ENCODE assay signal across 20 cellular contexts in the genomic region with DNA sequence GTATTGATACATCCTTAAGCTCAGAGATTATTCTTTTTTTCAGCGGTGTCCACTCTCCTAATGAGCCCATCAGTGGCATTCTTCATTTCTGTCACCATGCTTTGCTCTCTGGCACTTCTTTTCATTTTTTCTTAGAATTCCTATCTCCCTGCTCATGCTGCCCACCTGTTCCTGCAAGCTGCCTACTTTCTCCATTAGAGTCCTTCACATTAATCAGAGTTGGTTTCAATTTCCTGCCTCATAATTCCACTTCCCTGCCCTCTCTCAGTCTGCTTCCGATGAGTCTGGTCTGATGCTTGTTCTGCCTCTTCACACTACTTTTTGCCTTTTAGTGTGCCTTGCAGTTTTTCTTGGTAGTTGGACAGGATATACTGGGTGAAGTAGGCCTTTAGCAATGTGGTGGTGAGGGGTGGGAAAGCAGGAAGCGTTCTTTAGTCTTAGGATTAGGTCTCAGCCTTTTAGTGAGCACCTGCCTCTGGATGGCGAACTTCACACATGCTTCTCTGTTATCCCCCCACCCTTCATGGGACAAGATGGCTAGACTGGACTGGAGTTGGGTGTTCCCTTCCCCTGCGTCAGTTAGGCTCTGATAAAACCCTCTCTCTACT. TPM values are rescaled to one million over a fixed set of nuclear protein-coding genes. Genes with fewer than 3 reads are reported as not detected.
DNase-seq lines count a peak whose midpoint lies in the region; ATAC-seq and TF ChIP-seq lines count a peak whose summit lies in the region.
"Had no signal": no experiment of that assay in that cellular context is flagged by ENCODE, and none has a peak within 500 bp of the region (broad histone marks: within the 10 kb centered on the region; RNA-seq: fewer than 3 reads in every experiment).

No MANE protein-coding gene starts in this region.

- H3K36me3 Mint-ChIP-seq in endodermal cell (ENCODE audit: low read depth) (peaks cover 28% of the 10 kb centered on the region), progenitor cell of endocrine pancreas (ENCODE audit: insufficient read depth) (peaks cover 6% of the 10 kb centered on the region)
- H3K36me3 Mint-ChIP-seq in natural killer cell treated with Interleukin-12 subunit alpha and Interleukin-12 subunit beta and Interleukin-15 and Interleukin-18, amount 100 ng/mL, for 72 hours, result no peaks in the 10 kb centered on the region

- ATAC-seq in HG02938 (IDR thresholded peaks at IDR 0.05; ENCODE audit: unreplicated experiment) (no peak), HG03342 (IDR thresholded peaks at IDR 0.05; ENCODE audit: unreplicated experiment) (no peak)
- no peak for ATAC-seq in natural killer cell treated with Interleukin-12 subunit alpha and Interleukin-12 subunit beta and Interleukin-15 and Interleukin-18, amount 100 ng/mL, for 72 hours

- WGBS in endodermal cell (ENCODE audit: insufficient coverage in 1 of 2, insufficient read length in 1 of 2), 2 experiments, result 93 to 100% methylated on average over 2 to 5 of the region's 5 CpGs

- peaks cover 15% of the 10 kb centered on the region for H3K36me3 ChIP-seq in endodermal cell (ENCODE audit: control insufficient read depth, insufficient read depth, low read length)
- H3K36me3 ChIP-seq: BE2C had no signal

- no peaks in the 10 kb centered on the region for H3K4me1 ChIP-seq in endodermal cell (ENCODE audit: control insufficient read depth, insufficient read depth, low read length)
- H3K4me1 ChIP-seq: BE2C had no signal

- no peak for TF ChIP-seq CTCF in endodermal cell (conservative IDR thresholded peaks at IDR 0.05)
- TF ChIP-seq CTCF in progenitor cell of endocrine pancreas (IDR thresholded peaks at IDR 0.05; ENCODE audit: unreplicated experiment), result no peak

- H3K9me3 Mint-ChIP-seq in endodermal cell (no peaks in the 10 kb centered on the region), progenitor cell of endocrine pancreas (ENCODE audit: low read depth) (no peaks in the 10 kb centered on the region)
- no peaks in the 10 kb centered on the region for H3K9me3 Mint-ChIP-seq in natural killer cell treated with Interleukin-12 subunit alpha and Interleukin-12 subunit beta and Interleukin-15 and Interleukin-18, amount 100 ng/mL, for 72 hours
- H3K9me3 Mint-ChIP-seq: CD4-positive, alpha-beta T cell had no signal

- no peak overlapping the region for H3K4me3 Mint-ChIP-seq in endodermal cell
- no peak overlapping the region for H3K4me3 Mint-ChIP-seq in progenitor cell of endocrine pancreas (ENCODE audit: low read depth)
- H3K4me3 Mint-ChIP-seq in natural killer cell treated with Interleukin-12 subunit alpha and Interleukin-12 subunit beta and Interleukin-15 and Interleukin-18, amount 100 ng/mL, for 72 hours, result no peak overlapping the region
- H3K4me3 Mint-ChIP-seq: CD4-positive, alpha-beta T cell had no signal

- DNase-seq in DMS79 treated with DMSO at 0.1 percent for 48 hours (lab: John Stamatoyannopoulos, UW) (peak; percentile 9), DMS79 (lab: John Stamatoyannopoulos, UW) (no peak), LHCN-M2 (ENCODE audit: low read depth) (peak; percentile 0), endodermal cell (no peak), progenitor cell of endocrine pancreas (ENCODE audit: low spot score, unreplicated experiment) (no peak)
- DNase-seq in natural killer cell treated with Interleukin-12 subunit alpha and Interleukin-12 subunit beta and Interleukin-15 and Interleukin-18, amount 100 ng/mL, for 72 hours (ENCODE audit: low spot score), result no peak
- DNase-seq: BE2C; Calu3; CD4-positive, alpha-beta T cell; GF-D8; MV-4-11; NCI-H1417; NCI-H187 treated with DMSO at 0.1 percent for 48 hours; NCI-H510A; NCI-H774; SK-N-SH had no signal

- H3K27me3 Mint-ChIP-seq in endodermal cell (ENCODE audit: insufficient read depth) (no peaks in the 10 kb centered on the region), progenitor cell of endocrine pancreas (no peaks in the 10 kb centered on the region)
- peaks cover 4 to 21% of the 10 kb centered on the region in 2 donors for H3K27me3 Mint-ChIP-seq in natural killer cell treated with Interleukin-12 subunit alpha and Interleukin-12 subunit beta and Interleukin-15 and Interleukin-18, amount 100 ng/mL, for 72 hours

- no peak overlapping the region for H3K27ac ChIP-seq in endodermal cell (ENCODE audit: low read depth, low read length)
- H3K27ac ChIP-seq: 22Rv1 had no signal

- H3K4me1 Mint-ChIP-seq in endodermal cell (peaks cover 37% of the 10 kb centered on the region), progenitor cell of endocrine pancreas (ENCODE audit: low read depth) (peaks cover 11% of the 10 kb centered on the region)
- H3K4me1 Mint-ChIP-seq in natural killer cell treated with Interleukin-12 subunit alpha and Interleukin-12 subunit beta and Interleukin-15 and Interleukin-18, amount 100 ng/mL, for 72 hours (ENCODE audit: low read depth in 2 of 2), result no peaks in the 10 kb centered on the region

- H3K9me3 ChIP-seq in endodermal cell (ENCODE audit: control insufficient read depth, low read length), result no peaks in the 10 kb centered on the region
- H3K9me3 ChIP-seq: BE2C, SK-N-SH had no signal

- no peak overlapping the region for H3K9ac ChIP-seq in endodermal cell (ENCODE audit: extremely low read depth, low read length, poor library complexity, severe bottlenecking)
- H3K9ac ChIP-seq: SK-N-SH had no signal

- H3K27ac Mint-ChIP-seq in endodermal cell, result peak overlapping the region; percentile 75
- H3K27ac Mint-ChIP-seq in progenitor cell of endocrine pancreas, result peak overlapping the region; percentile 43
- H3K27ac Mint-ChIP-seq in natural killer cell treated with Interleukin-12 subunit alpha and Interleukin-12 subunit beta and Interleukin-15 and Interleukin-18, amount 100 ng/mL, for 72 hours, result no peak overlapping the region
- H3K27ac Mint-ChIP-seq: CD4-positive, alpha-beta T cell had no signal

- H3K27me3 ChIP-seq in endodermal cell (ENCODE audit: control insufficient read depth, insufficient read depth, low read length, poor library complexity, severe bottlenecking), result no peaks in the 10 kb centered on the region
- H3K27me3 ChIP-seq: BE2C had no signal

- no peak overlapping the region for H3K4me3 ChIP-seq in endodermal cell (ENCODE audit: low read length)

RNA-seq across cellular contexts. Expression of a gene that starts 53.6 kb away (rescaled TPM):
- 0.11 TPM in 1 of 2 replicates, not detected in the other for total RNA-seq in LHCN-M2 (2014; rRNA removed)
- not detected for polyA plus RNA-seq in LHCN-M2 (2012)
- 100 to 1,000 TPM in 1 of 2 donors, 10 to 100 TPM in 1; 98.9 to 105 TPM for total RNA-seq in endodermal cell
- polyA plus RNA-seq in endodermal cell (2013, experiment 1 of 2), result 32.6 TPM
- polyA plus RNA-seq in endodermal cell (2013, experiment 2 of 2), result 31.3 TPM
- 37.6 and 40.5 TPM in 2 replicates for total RNA-seq in progenitor cell of endocrine pancreas
- not detected for total RNA-seq in natural killer cell treated with Interleukin-12 subunit alpha and Interleukin-12 subunit beta and Interleukin-15 and Interleukin-18, amount 100 ng/mL, for 72 hours
- total RNA-seq: CD4-positive, alpha-beta T cell; HT-29 had no signal
- polyA plus RNA-seq: SK-N-SH had no signal

Comparison
In these comparisons a context has a peak if more than half of its experiments do, and no peak if none do; other contexts are left out.
1. DNase-seq: peak in DMS79 treated with DMSO at 0.1 percent for 48 hours (single experiment) and LHCN-M2 (single experiment); none in DMS79 (single experiment), endodermal cell (single experiment), progenitor cell of endocrine pancreas (single experiment) and natural killer cell treated with Interleukin-12 subunit alpha and Interleukin-12 subunit beta and Interleukin-15 and Interleukin-18, amount 100 ng/mL, for 72 hours (single experiment).
2. H3K27ac Mint-ChIP-seq: peak in endodermal cell (single experiment) and progenitor cell of endocrine pancreas (single experiment); none in natural killer cell treated with Interleukin-12 subunit alpha and Interleukin-12 subunit beta and Interleukin-15 and Interleukin-18, amount 100 ng/mL, for 72 hours (0 of 2).
3. RNA of a gene that starts 53.6 kb away (total RNA-seq): 98.9 to 105 TPM in endodermal cell and 37.6 to 40.5 TPM in progenitor cell of endocrine pancreas; 0.11 TPM in LHCN-M2 and not detected in natural killer cell treated with Interleukin-12 subunit alpha and Interleukin-12 subunit beta and Interleukin-15 and Interleukin-18, amount 100 ng/mL, for 72 hours; every median in the first group is over 10 times any median in the second.